In the genomic region with DNA sequence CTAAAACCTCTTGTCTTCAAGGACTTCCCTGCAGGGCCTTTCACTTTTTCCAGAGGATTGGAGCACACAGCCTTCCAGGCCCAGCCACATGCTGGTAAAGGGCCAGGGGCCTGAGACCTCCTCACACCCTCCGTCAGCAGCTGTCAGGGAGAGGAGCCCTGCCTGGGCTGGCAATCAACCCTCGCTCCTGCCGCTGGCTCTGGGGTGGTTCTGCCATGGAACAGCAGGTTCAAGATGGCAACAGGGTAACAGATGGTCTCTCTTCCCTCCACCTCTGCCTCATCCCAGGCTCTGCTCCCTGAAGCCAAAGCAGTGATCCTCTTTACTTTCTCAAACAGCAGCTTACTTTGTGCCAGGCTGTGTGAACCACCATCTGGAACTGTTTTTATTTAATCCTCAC, we compare ENCODE assay signal across 1 cellular context.
A peak's percentile ranks its signal among the peaks of the same experiment; 100 is the strongest.
TF ChIP-seq lines count a peak whose summit lies in the region.

No MANE protein-coding gene starts in this region.

TF ChIP-seq in K562, 482 proteins besides CTCF, POLR2A, EP300 and RAD21:
- TF ChIP-seq POLR2G (IDR thresholded peaks at IDR 0.05; ENCODE audit: low read depth, low read length) (peak; percentile 34; the same call in 1 of the 2 replicates), ADNP (tag; IDR thresholded peaks at IDR 0.05) (no peak)
